In genomic region chr12:74337951-74338350, GRCh38 we compare ENCODE assay signal across 15 cellular contexts.
A peak's percentile ranks its signal among the peaks of the same experiment; 100 is the strongest.
DNase-seq lines count a peak whose midpoint lies in the region; ATAC-seq, FAIRE-seq and TF ChIP-seq lines count a peak whose summit lies in the region.
"Had no signal": no experiment of that assay in that cellular context is flagged by ENCODE, and none has a peak within 500 bp of the region (broad histone marks: within the 10 kb centered on the region; RNA-seq: fewer than 3 reads in every experiment).

No MANE protein-coding gene starts in this region.

- H3K36me3 ChIP-seq in adipocyte (ENCODE audit: control insufficient read depth, insufficient read depth, low read length, severe bottlenecking): no peaks in the 10 kb centered on the region

- intact Hi-C loops in CD4-positive, alpha-beta T cell (cut with DNase I, micrococcal nuclease): no loop called here

- POLR2A ChIA-PET in A549 (lab: Yijun Ruan, JAX): no interaction called here
- POLR2A ChIA-PET in CD4-positive, alpha-beta T cell (lab: Charles Lee): no interaction called here

- H3K27ac Mint-ChIP-seq in HFFc6: no peak overlapping the region
- H3K27ac Mint-ChIP-seq in CD4-positive, alpha-beta T cell: no peak overlapping the region

- CTCF ChIA-PET in A549 (lab: Yijun Ruan, JAX): no interaction called here
- CTCF ChIA-PET in CD4-positive, alpha-beta T cell (lab: Charles Lee): no interaction called here

- no peak for TF ChIP-seq RAD21 in A549 (conservative IDR thresholded peaks at IDR 0.05 in 1 of 2, IDR thresholded peaks at IDR 0.05 in 1 of 2)

- 9% methylated on average over 1 of the region's 1 CpG for WGBS in A549 (ENCODE audit: missing lambda C conversion rate)

- H3K9me3 ChIP-seq in A549 (peaks cover 8% of the 10 kb centered on the region; the same call in 2 of the 3 replicates), adipocyte (ENCODE audit: control insufficient read depth, low read length) (no peaks in the 10 kb centered on the region)
- no peaks in the 10 kb centered on the region for H3K9me3 ChIP-seq in CD4-positive, alpha-beta T cell (ENCODE audit: control insufficient read depth, low read length)
- H3K9me3 ChIP-seq: testis had no signal

- FAIRE-seq in A549 (lab: Jason Lieb, UNC): peak; percentile 96
- FAIRE-seq: GM12878 had no signal

- no peaks in the 10 kb centered on the region for H3K27me3 ChIP-seq in adipocyte (replicated peaks; ENCODE audit: control insufficient read depth, insufficient read depth, low read length)
- no peaks in the 10 kb centered on the region for H3K27me3 ChIP-seq in CD4-positive, alpha-beta T cell (ENCODE audit: control insufficient read depth, insufficient read depth, low read length)
- H3K27me3 ChIP-seq: testis had no signal

- ATAC-seq in A549: peak; percentile 76 to 91; a peak in 5 of 6 replicates
- ATAC-seq in GM18502 (IDR thresholded peaks at IDR 0.05; ENCODE audit: poor library complexity, unreplicated experiment): no peak
- ATAC-seq in CD4-positive, alpha-beta T cell (ENCODE audit: poor library complexity): no peak
- ATAC-seq: GM12878 had no signal

- peak overlapping the region; percentile 43 for H3K4me2 ChIP-seq in A549

- peaks cover 19% of the 10 kb centered on the region for H3K4me1 Mint-ChIP-seq in HFFc6 (ENCODE audit: low read depth)
- no peaks in the 10 kb centered on the region for H3K4me1 Mint-ChIP-seq in CD4-positive, alpha-beta T cell (ENCODE audit: low read depth)

- DNase-seq in A549 (ENCODE audit: low read depth in 1 of 2, low spot score in 1 of 2) (peak; percentile 10 to 68), HFFc6 (peak; percentile 17), adipocyte (ENCODE audit: low read depth) (peak; percentile 62), fibroblast of villous mesenchyme (ENCODE audit: low read depth) (peak; percentile 17), GDM1 (lab: John Stamatoyannopoulos, UW) (no peak), pons (ENCODE audit: low spot score) (no peak)
- no peak for DNase-seq in CD4-positive, alpha-beta T cell
- DNase-seq: activated CD8-positive, alpha-beta memory T cell treated with anti-CD3 and anti-CD28 coated beads for 24 hours; MM.1S; NCI-H2171; occipital lobe; SIG-M5; testis had no signal

- H3K9ac ChIP-seq in adipocyte (ENCODE audit: low read length): no peak overlapping the region

- H3K4me1 ChIP-seq in A549: peaks cover 23% of the 10 kb centered on the region; the same call in 2 of the 3 replicates
- H3K4me1 ChIP-seq in adipocyte (ENCODE audit: control insufficient read depth, insufficient read depth, low read length): peaks cover 3% of the 10 kb centered on the region
- H3K4me1 ChIP-seq: testis had no signal

- H3K4me3 Mint-ChIP-seq in HFFc6: no peak overlapping the region
- H3K4me3 Mint-ChIP-seq in CD4-positive, alpha-beta T cell: no peak overlapping the region

- no peaks in the 10 kb centered on the region for H3K36me3 Mint-ChIP-seq in HFFc6 (ENCODE audit: low read depth)
- no peaks in the 10 kb centered on the region for H3K36me3 Mint-ChIP-seq in CD4-positive, alpha-beta T cell (ENCODE audit: low read depth)

- TF ChIP-seq POLR2A in A549 (IDR thresholded peaks at IDR 0.05; ENCODE audit: low read length): no peak

- peak overlapping the region in 1 of 2 experiments; percentile 56; a peak in 3 of 6 replicates for H3K27ac ChIP-seq in A549
- H3K27ac ChIP-seq in CD4-positive, alpha-beta T cell (ENCODE audit: low read depth, low read length): no peak overlapping the region
- H3K27ac ChIP-seq: testis had no signal

- H3K4me3 ChIP-seq in A549 (no peak overlapping the region), adipocyte (ENCODE audit: low read length) (no peak overlapping the region), fibroblast of villous mesenchyme (ENCODE audit: low read depth, low read length) (no peak overlapping the region)
- H3K4me3 ChIP-seq: GM12878, testis had no signal

- no peak for TF ChIP-seq CTCF in A549 (IDR thresholded peaks at IDR 0.05)
- no peak for TF ChIP-seq CTCF in HFFc6 (IDR thresholded peaks at IDR 0.05)
- no peak for TF ChIP-seq CTCF in fibroblast of villous mesenchyme (IDR thresholded peaks at IDR 0.05; ENCODE audit: insufficient read depth, low read depth, low read length)
- TF ChIP-seq CTCF in CD4-positive, alpha-beta T cell (IDR thresholded peaks at IDR 0.05): no peak

- TF ChIP-seq EP300 in A549 (IDR thresholded peaks at IDR 0.05): no peak

- no peaks in the 10 kb centered on the region for H3K9me3 Mint-ChIP-seq in HFFc6
- no peaks in the 10 kb centered on the region for H3K9me3 Mint-ChIP-seq in CD4-positive, alpha-beta T cell

- no peaks in the 10 kb centered on the region; the same call in 1 of the 2 replicates for H3K27me3 Mint-ChIP-seq in HFFc6 (ENCODE audit: insufficient read depth)
- no peaks in the 10 kb centered on the region for H3K27me3 Mint-ChIP-seq in CD4-positive, alpha-beta T cell

TF ChIP-seq in A549, 52 proteins besides CTCF, POLR2A, EP300 and RAD21:
- TF ChIP-seq FOSL2 (IDR thresholded peaks at IDR 0.05) (peak; percentile 92), FOSL2 (CRISPR knock-in tag; IDR thresholded peaks at IDR 0.05) (peak; percentile 93), JUNB (IDR thresholded peaks at IDR 0.05) (peak; percentile 93), RCOR1 (IDR thresholded peaks at IDR 0.05; ENCODE audit: low read depth, low read length) (no peak), GATA3 (IDR thresholded peaks at IDR 0.05; ENCODE audit: borderline replicate concordance) (peak; percentile 44; the same call in 1 of the 2 replicates)

Comparison
In these comparisons a context has a peak if more than half of its experiments do, and no peak if none do; other contexts are left out.
1. ATAC-seq: peak in A549 (2 of 2); none in GM18502 (single experiment) and CD4-positive, alpha-beta T cell (single experiment).
2. DNase-seq: peak in A549 (2 of 2), HFFc6 (single experiment), adipocyte (single experiment) and fibroblast of villous mesenchyme (single experiment); none in GDM1 (single experiment), pons (single experiment) and CD4-positive, alpha-beta T cell (0 of 10).